Comparison of ENCODE assay signal across 17 cellular contexts in genomic region chr11:77418981-77419592, GRCh38.
A peak's percentile ranks its signal among the peaks of the same experiment; 100 is the strongest.
DNase-seq lines count a peak whose midpoint lies in the region; ATAC-seq and TF ChIP-seq lines count a peak whose summit lies in the region.
"Had no signal": no experiment of that assay in that cellular context is flagged by ENCODE, and none has a peak within 500 bp of the region (broad histone marks: within the 10 kb centered on the region; RNA-seq: fewer than 3 reads in every experiment).

No MANE protein-coding gene starts in this region.

- no peaks in the 10 kb centered on the region for H3K27me3 ChIP-seq in neutrophil
- H3K27me3 ChIP-seq: heart right ventricle, left lung had no signal

- no peaks in the 10 kb centered on the region for H3K9me3 ChIP-seq in neutrophil
- H3K9me3 ChIP-seq: heart right ventricle, left lung had no signal

- peak overlapping the region; percentile 86 for H3K27ac ChIP-seq in neutrophil
- H3K27ac ChIP-seq: VCaP had no signal

- ATAC-seq in GM18868 (IDR thresholded peaks at IDR 0.05; ENCODE audit: unreplicated experiment) (peak; percentile 14), HG02678 (IDR thresholded peaks at IDR 0.05; ENCODE audit: unreplicated experiment) (peak; percentile 21), HG02938 (IDR thresholded peaks at IDR 0.05; ENCODE audit: unreplicated experiment) (no peak), GM21390 (IDR thresholded peaks at IDR 0.05; ENCODE audit: unreplicated experiment) (no peak)
- ATAC-seq: activated CD8-positive, alpha-beta memory T cell treated with anti-CD3 and anti-CD28 coated beads, Interleukin-2, amount 10 ng/mL, durations not matched to agents 7 days and 5 days; heart right ventricle; left lung; natural killer cell treated with Interleukin-12 subunit alpha and Interleukin-12 subunit beta and Interleukin-15 and Interleukin-18, amount 100 ng/mL, for 72 hours; sciatic nerve had no signal

- no peaks in the 10 kb centered on the region for H3K36me3 ChIP-seq in neutrophil
- H3K36me3 ChIP-seq: heart right ventricle, left lung had no signal

- no peak for TF ChIP-seq CTCF in neutrophil (IDR thresholded peaks at IDR 0.05)

- peaks cover 20 to 38% of the 10 kb centered on the region in 2 experiments for H3K4me1 ChIP-seq in neutrophil (ENCODE audit: control insufficient read depth in 1 of 2, insufficient read depth in 1 of 2, low read depth in 1 of 2, low read length in 1 of 2)

- DNase-seq in NCI-H446 treated with DMSO at 0.1 percent for 48 hours (lab: John Stamatoyannopoulos, UW) (peak; percentile 68), COR-L47 (lab: John Stamatoyannopoulos, UW) (no peak), GM19238 (ENCODE audit: insufficient read length, low spot score) (no peak)
- DNase-seq: activated CD8-positive, alpha-beta memory T cell treated with anti-CD3 and anti-CD28 coated beads, Interleukin-2, amount 10 ng/mL, durations not matched to agents 7 days and 5 days; activated naive CD4-positive, alpha-beta T cell treated with anti-CD3 and anti-CD28 coated beads, Interleukin-2, amount 10 ng/mL, durations not matched to agents 7 days and 5 days; GDM1; heart right ventricle; left lung; NCI-H1436 had no signal

- peak overlapping the region in 1 of 2 experiments; percentile 44 for H3K4me3 ChIP-seq in neutrophil (ENCODE audit: low read depth in 1 of 2, low read length in 1 of 2)
- H3K4me3 ChIP-seq: heart right ventricle, left lung had no signal

Comparison
In these comparisons a context has a peak if more than half of its experiments do, and no peak if none do; other contexts are left out.
1. ATAC-seq: peak in GM18868 (single experiment) and HG02678 (single experiment); none in HG02938 (single experiment) and GM21390 (single experiment).